In genomic region chr12:102063066-102063465, GRCh38 we compare ENCODE assay signal across 2 cellular contexts.
TF ChIP-seq lines count a peak whose summit lies in the region.

No MANE protein-coding gene starts in this region.

TF ChIP-seq in HepG2, 621 proteins besides CTCF, POLR2A, EP300 and RAD21 (continues in another document):
- TF ChIP-seq NFYB (CRISPR knock-in tag; IDR thresholded peaks at IDR 0.05) (peak; percentile 56), ZFP36 (IDR thresholded peaks at IDR 0.05; ENCODE audit: borderline replicate concordance, low read depth, low read length, partially characterized antibody) (no peak), ZNF501 (CRISPR knock-in tag; IDR thresholded peaks at IDR 0.05) (no peak), RFX5 (IDR thresholded peaks at IDR 0.05; ENCODE audit: low read depth, low read length) (peak; percentile 39; the same call in 1 of the 2 replicates), HIC2 (CRISPR knock-in tag; IDR thresholded peaks at IDR 0.05; ENCODE audit: low read depth) (no peak), YEATS2 (CRISPR knock-in tag; IDR thresholded peaks at IDR 0.05; ENCODE audit: borderline replicate concordance) (no peak), ZMYM2 (CRISPR knock-in tag; IDR thresholded peaks at IDR 0.05) (no peak), ZFX (CRISPR knock-in tag; IDR thresholded peaks at IDR 0.05; ENCODE audit: low read depth) (no peak), ARID4A (CRISPR knock-in tag; IDR thresholded peaks at IDR 0.05; ENCODE audit: borderline replicate concordance) (no peak), ERF (CRISPR knock-in tag; IDR thresholded peaks at IDR 0.05) (no peak), TRIM24 (CRISPR knock-in tag; IDR thresholded peaks at IDR 0.05) (no peak), GFI1 (CRISPR knock-in tag; IDR thresholded peaks at IDR 0.05; ENCODE audit: borderline replicate concordance) (no peak), SKI (IDR thresholded peaks at IDR 0.05; ENCODE audit: partially characterized antibody) (no peak), RARA (CRISPR knock-in tag; IDR thresholded peaks at IDR 0.05) (no peak), CBFB (CRISPR knock-in tag; IDR thresholded peaks at IDR 0.05) (no peak), ZNF780A (CRISPR knock-in tag; IDR thresholded peaks at IDR 0.05) (no peak), IRX3 (CRISPR knock-in tag; IDR thresholded peaks at IDR 0.05; ENCODE audit: borderline replicate concordance, low read depth) (no peak), KLF6 (CRISPR knock-in tag; IDR thresholded peaks at IDR 0.05) (no peak), ZNF883 (CRISPR knock-in tag; IDR thresholded peaks at IDR 0.05; ENCODE audit: not compliant biosample characterization) (no peak), ZSCAN31 (CRISPR knock-in tag; IDR thresholded peaks at IDR 0.05; ENCODE audit: low read depth) (no peak), HMGXB3 (CRISPR knock-in tag; IDR thresholded peaks at IDR 0.05; ENCODE audit: borderline replicate concordance) (peak; percentile 78), PCBP1 (IDR thresholded peaks at IDR 0.05; ENCODE audit: borderline replicate concordance, low read depth, low read length) (no peak)

TF ChIP-seq in K562, 482 proteins besides CTCF, POLR2A, EP300 and RAD21:
- TF ChIP-seq MCM2 (IDR thresholded peaks at IDR 0.05; ENCODE audit: low read depth) (no peak), NFYB (IDR thresholded peaks at IDR 0.05; ENCODE audit: extremely low read depth, insufficient read length) (peak; percentile 47), NR2C1 (IDR thresholded peaks at IDR 0.05) (peak; percentile 62), NR2C1 (tag; IDR thresholded peaks at IDR 0.05) (peak; percentile 79), RBM25 (IDR thresholded peaks at IDR 0.05; ENCODE audit: low read depth, low read length, severe bottlenecking) (peak; percentile 37), NR2C2 (CRISPR knock-in tag; IDR thresholded peaks at IDR 0.05) (no peak), NR2C2 (tag; IDR thresholded peaks at IDR 0.05) (peak; percentile 49; the same call in 1 of the 2 replicates), RFX1 (IDR thresholded peaks at IDR 0.05) (peak; percentile 34; the same call in 1 of the 2 replicates), DIDO1 (tag; IDR thresholded peaks at IDR 0.05; ENCODE audit: low read depth) (no peak), PKNOX1 (IDR thresholded peaks at IDR 0.05) (peak; percentile 53), FOS (IDR thresholded peaks at IDR 0.05; ENCODE audit: extremely low read depth, insufficient read length) (peak; percentile 50)
